Comparison of ENCODE assay signal across 8 cellular contexts in the genomic region with DNA sequence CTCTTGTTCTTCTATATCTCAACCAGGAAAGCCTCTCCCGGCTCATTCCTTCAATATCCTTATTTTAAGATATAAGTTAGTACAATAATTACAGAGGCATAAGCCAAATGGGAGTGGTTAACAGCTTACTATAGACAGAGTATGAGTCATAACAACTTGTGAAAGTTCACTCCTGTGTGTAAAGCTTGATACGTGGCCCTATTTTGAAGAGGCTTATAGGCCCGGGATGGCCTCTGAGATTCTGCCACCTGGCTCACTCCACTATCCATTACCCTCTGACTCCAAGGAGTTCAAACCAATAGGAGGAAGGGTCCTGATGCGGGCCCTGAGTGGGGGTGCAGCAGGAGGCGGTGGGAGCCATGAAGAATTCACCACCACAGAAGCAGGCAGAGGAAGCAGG. TPM values are rescaled to one million over a fixed set of nuclear protein-coding genes. Genes with fewer than 3 reads are reported as not detected.
DNase-seq lines count a peak whose midpoint lies in the region; ATAC-seq and TF ChIP-seq lines count a peak whose summit lies in the region.

No MANE protein-coding gene starts in this region.

- intact Hi-C loops in Right ventricle myocardium inferior (cut with DNase I) (no loop called here), lower lobe of right lung (cut with DNase I) (no loop called here)

- H3K36me3 ChIP-seq in right atrium auricular region (peaks cover 71% of the 10 kb centered on the region), lower lobe of right lung (peaks cover 89% of the 10 kb centered on the region)

- H3K9me3 ChIP-seq in right atrium auricular region (no peaks in the 10 kb centered on the region), lower lobe of right lung (no peaks in the 10 kb centered on the region)

- DNase-seq in right atrium auricular region (ENCODE audit: low spot score) (no peak), Right ventricle myocardium inferior (ENCODE audit: missing footprints) (no peak), SW480 (ENCODE audit: low spot score) (peak; percentile 65), lower lobe of right lung (no peak), NCI-H345 treated with DMSO at 0.1 percent for 48 hours (lab: John Stamatoyannopoulos, UW; ENCODE audit: unreplicated experiment) (no peak), DMS114 treated with DMSO at 0.1 percent for 48 hours (lab: John Stamatoyannopoulos, UW; ENCODE audit: unreplicated experiment) (no peak), activated gamma-delta T cell (lab: John Stamatoyannopoulos, UW) (no peak)

- H3K4me1 ChIP-seq in right atrium auricular region: peaks cover 0 to 83% of the 10 kb centered on the region in 2 donors
- H3K4me1 ChIP-seq in lower lobe of right lung: peaks cover 55% of the 10 kb centered on the region

- ATAC-seq in Right ventricle myocardium inferior (no peak), HG02943 (IDR thresholded peaks at IDR 0.05; ENCODE audit: low read depth, unreplicated experiment) (peak; percentile 55), lower lobe of right lung (peak in 1 of 2 donors; percentile 68)

- no peaks in the 10 kb centered on the region for H3K27me3 ChIP-seq in right atrium auricular region
- no peaks in the 10 kb centered on the region for H3K27me3 ChIP-seq in lower lobe of right lung (ENCODE audit: low read depth)

- peak overlapping the region; percentile 37 to 68 for H3K27ac ChIP-seq in right atrium auricular region
- H3K27ac ChIP-seq in lower lobe of right lung: peak overlapping the region; percentile 31

- TF ChIP-seq CTCF in right atrium auricular region (IDR thresholded peaks at IDR 0.05) (no peak), lower lobe of right lung (IDR thresholded peaks at IDR 0.05) (no peak)

- H3K4me3 ChIP-seq in right atrium auricular region (no peak overlapping the region), lower lobe of right lung (no peak overlapping the region)

RNA-seq across cellular contexts. Expression of gene B4GALT1, which starts 36.6 kb away (rescaled TPM):
- 10 to 100 TPM; 57.6 to 76.1 TPM for total RNA-seq in right atrium auricular region
- total RNA-seq in Right ventricle myocardium inferior: 43.6 TPM
- 72.0 TPM for total RNA-seq in lower lobe of right lung

RNA-seq across cellular contexts. Expression of gene SMU1, which starts 54.0 kb away (rescaled TPM):
- total RNA-seq in right atrium auricular region (10 to 100 TPM; 11.4 to 12.2 TPM), Right ventricle myocardium inferior (15.2 TPM), lower lobe of right lung (20.5 TPM)
